ENCODE assay signal across 32 cellular contexts in the genomic region with DNA sequence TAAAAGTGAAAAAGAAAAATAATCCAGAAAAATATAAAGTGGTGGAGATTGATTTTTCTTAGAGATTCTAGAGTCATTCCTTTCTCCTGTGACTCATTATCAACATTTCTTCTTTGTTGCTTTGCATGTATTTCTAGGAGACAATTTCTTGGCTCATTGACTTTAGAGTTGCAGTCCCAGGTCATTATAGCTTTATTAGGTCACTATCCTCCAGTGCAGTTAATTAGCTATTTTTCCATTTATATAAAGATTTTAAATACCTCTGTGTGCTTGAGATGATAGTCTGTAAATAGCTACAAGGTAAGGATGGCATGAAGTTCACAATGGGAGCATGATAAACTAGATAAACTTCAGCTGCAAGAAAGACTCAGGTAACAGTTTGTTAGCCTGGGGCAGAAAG. TPM values are rescaled to one million over a fixed set of nuclear protein-coding genes. Genes with fewer than 3 reads are reported as not detected.
"Had no signal": no experiment of that assay in that cellular context is flagged by ENCODE, and none has a peak within 500 bp of the region (broad histone marks: within the 10 kb centered on the region; RNA-seq: fewer than 3 reads in every experiment).

A gene with protein sequence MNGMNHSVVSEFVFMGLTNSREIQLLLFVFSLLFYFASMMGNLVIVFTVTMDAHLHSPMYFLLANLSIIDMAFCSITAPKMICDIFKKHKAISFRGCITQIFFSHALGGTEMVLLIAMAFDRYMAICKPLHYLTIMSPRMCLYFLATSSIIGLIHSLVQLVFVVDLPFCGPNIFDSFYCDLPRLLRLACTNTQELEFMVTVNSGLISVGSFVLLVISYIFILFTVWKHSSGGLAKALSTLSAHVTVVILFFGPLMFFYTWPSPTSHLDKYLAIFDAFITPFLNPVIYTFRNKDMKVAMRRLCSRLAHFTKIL (plus strand): TSS at position 301 of the 400 bp plus-strand sequence. CDS start 5,985 bp downstream, outside the sequence.

- H3K9me3 ChIP-seq: colonic mucosa, esophagus squamous epithelium, gastrocnemius medialis, heart right ventricle, left lung, lower lobe of right lung had no signal

- DNase-seq: colonic mucosa; cortex of kidney; effector CD8-positive, alpha-beta T cell; effector memory CD8-positive, alpha-beta T cell; endodermal cell; erythroblast; esophagus squamous epithelium; foreskin fibroblast; foreskin melanocyte; gastrocnemius medialis; glutamatergic neuron; head of caudate nucleus; heart right ventricle; hippocampal formation; left lung; left ventricle myocardium superior; lower lobe of right lung; mesendoderm; midbrain; naive thymus-derived CD4-positive, alpha-beta T cell had no signal

- H3K36me3 ChIP-seq: colonic mucosa, esophagus squamous epithelium, gastrocnemius medialis, heart right ventricle, left lung, lower lobe of right lung had no signal

- H3K36me3 Mint-ChIP-seq: naive thymus-derived CD4-positive, alpha-beta T cell had no signal

- H3K4me1 Mint-ChIP-seq: endodermal cell; naive thymus-derived CD4-positive, alpha-beta T cell had no signal

- H3K27me3 Mint-ChIP-seq: dendritic cell treated with granulocyte-macrophage colony-stimulating factor and Interleukin-4, amounts not matched to agents 40 ng/mL and 50 ng/mL, for 4 days had no signal

- H3K9me3 Mint-ChIP-seq: dendritic cell treated with granulocyte-macrophage colony-stimulating factor and Interleukin-4, amounts not matched to agents 40 ng/mL and 50 ng/mL, for 4 days; effector memory CD8-positive, alpha-beta T cell; endodermal cell had no signal

- H3K4me3 Mint-ChIP-seq: dendritic cell treated with granulocyte-macrophage colony-stimulating factor and Interleukin-4, amounts not matched to agents 40 ng/mL and 50 ng/mL, for 4 days; effector memory CD8-positive, alpha-beta T cell; endodermal cell; naive thymus-derived CD4-positive, alpha-beta T cell had no signal

- H3K27ac ChIP-seq: colonic mucosa, epithelial cell of prostate, esophagus squamous epithelium, gastrocnemius medialis, heart right ventricle, left lung, lower lobe of right lung had no signal

- H3K4me3 ChIP-seq: colonic mucosa, esophagus squamous epithelium, gastrocnemius medialis, heart right ventricle, left lung, lower lobe of right lung had no signal

- FAIRE-seq: endometrium, islet of Langerhans, keratinocyte had no signal

- H3K27ac Mint-ChIP-seq: dendritic cell treated with granulocyte-macrophage colony-stimulating factor and Interleukin-4, amounts not matched to agents 40 ng/mL and 50 ng/mL, for 4 days; effector memory CD8-positive, alpha-beta T cell; endodermal cell; naive thymus-derived CD4-positive, alpha-beta T cell had no signal

- H3K27me3 ChIP-seq: colonic mucosa, gastrocnemius medialis had no signal

- H3K4me1 ChIP-seq: colonic mucosa, esophagus squamous epithelium, gastrocnemius medialis, heart right ventricle, left lung, lower lobe of right lung had no signal

- ATAC-seq: effector memory CD8-positive, alpha-beta T cell; esophagus mucosa; gastrocnemius medialis; heart right ventricle; left lung; left ventricle myocardium superior; lower lobe of right lung; naive thymus-derived CD4-positive, alpha-beta T cell had no signal

RNA-seq across cellular contexts. Expression of the gene that starts here (rescaled TPM):
- total RNA-seq: colonic mucosa, dermis microvascular lymphatic vessel endothelial cell, endodermal cell, esophagus mucosa, gastrocnemius medialis, glomerular endothelial cell, heart right ventricle, left lung, left ventricle myocardium superior, lower leg skin, lower lobe of right lung, lung microvascular endothelial cell, mononuclear cell, mucosa of gallbladder had no signal
- polyA plus RNA-seq: heart right ventricle; keratinocyte; naive thymus-derived CD4-positive, alpha-beta T cell had no signal
